17 cellular contexts compared by ENCODE assay signal in the genomic region with DNA sequence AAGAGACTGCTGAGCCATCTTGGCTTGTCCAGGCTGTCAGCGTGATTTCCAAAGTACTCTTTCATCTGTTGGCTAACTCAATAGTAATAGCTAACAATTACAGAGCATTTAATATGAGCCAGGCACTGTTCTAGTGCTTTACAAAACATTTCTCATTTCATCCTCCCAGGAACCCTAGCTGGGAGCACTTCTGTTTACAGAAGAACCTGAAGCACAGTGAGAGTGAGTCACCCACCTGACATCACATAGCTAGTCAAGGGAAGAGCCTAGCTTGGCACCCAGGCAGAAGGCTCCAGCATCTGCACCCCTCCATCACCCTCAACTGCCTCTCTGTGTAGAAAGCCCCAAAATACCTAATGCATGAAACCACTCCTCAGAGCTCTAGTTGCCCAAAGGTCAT.
"Had no signal": no experiment of that assay in that cellular context is flagged by ENCODE, and none has a peak within 500 bp of the region (broad histone marks: within the 10 kb centered on the region; RNA-seq: fewer than 3 reads in every experiment).

No MANE protein-coding gene starts in this region.

- H3K9me3 ChIP-seq: colonic mucosa, heart right ventricle, uterus had no signal

- H3K9ac ChIP-seq: neural progenitor cell had no signal

- DNase-seq: activated CD4-positive, alpha-beta T cell treated with anti-CD3 and anti-CD28 coated beads for 1 hour; activated CD8-positive, alpha-beta memory T cell treated with anti-CD3 and anti-CD28 coated beads for 24 hours; activated CD8-positive, alpha-beta memory T cell treated with anti-CD3 and anti-CD28 coated beads, Interleukin-2, amount 50 U/mL, for 4 hours; activated naive CD4-positive, alpha-beta T cell treated with Interleukin-2 at 50 U/mL for 16 hours; activated naive CD8-positive, alpha-beta T cell treated with anti-CD3 and anti-CD28 coated beads for 36 hours; activated T-cell treated with anti-CD3 and anti-CD28 coated beads, Interleukin-2, amount 50 U/mL, for 24 hours; colonic mucosa; heart right ventricle; naive thymus-derived CD8-positive, alpha-beta T cell; retina; stimulated activated CD4-positive, alpha-beta T cell treated with anti-CD3 and anti-CD28 coated beads, Interleukin-2, amount 100 ng/mL, for 48 hours; stimulated activated CD8-positive, alpha-beta memory T cell treated with anti-CD3 and anti-CD28 coated beads, Interleukin-4, amount 100 ng/mL, for 48 hours; stimulated activated naive B cell treated with anti-CD40 and anti-IgM and Interleukin-4, amounts not matched to agents 10 μg/mL and 1 μg/mL and 100 μg/mL, for 72 hours; trophoblast cell; uterus had no signal

- ATAC-seq: heart right ventricle; left lobe of liver; naive thymus-derived CD8-positive, alpha-beta T cell had no signal

- H2AFZ ChIP-seq: neural progenitor cell had no signal

- H3K27ac ChIP-seq: colonic mucosa, heart right ventricle, neural progenitor cell, uterus had no signal

- H3K27me3 ChIP-seq: colonic mucosa, neural progenitor cell, uterus had no signal

- H3K36me3 ChIP-seq: colonic mucosa, heart right ventricle, neural progenitor cell, uterus had no signal

- H3K4me3 ChIP-seq: colonic mucosa, heart right ventricle, neural progenitor cell, uterus had no signal

- H3K4me1 ChIP-seq: colonic mucosa, neural progenitor cell, uterus had no signal

- H3K4me2 ChIP-seq: neural progenitor cell had no signal
